ENCODE assay signal across 20 cellular contexts in genomic region chr10:26508016-26508415, GRCh38.
A peak's percentile ranks its signal among the peaks of the same experiment; 100 is the strongest.
DNase-seq lines count a peak whose midpoint lies in the region; ATAC-seq, FAIRE-seq and TF ChIP-seq lines count a peak whose summit lies in the region.
"Had no signal": no experiment of that assay in that cellular context is flagged by ENCODE, and none has a peak within 500 bp of the region (broad histone marks: within the 10 kb centered on the region; RNA-seq: fewer than 3 reads in every experiment).

No MANE protein-coding gene starts in this region.

- WGBS in small intestine, 3 donors: 76 to 94% (median 89%) methylated on average over 4 of the region's 4 CpGs
- WGBS in adrenal gland, 4 donors: 65 to 76% (median 71%) methylated on average over 4 of the region's 4 CpGs
- WGBS in upper lobe of left lung, 2 donors: 77 to 95% methylated on average over 4 of the region's 4 CpGs

- ATAC-seq in upper lobe of left lung (ENCODE audit: low FRiP score in 2 of 2): no peak
- ATAC-seq: K562, Right ventricle myocardium inferior had no signal

- H3K9me2 ChIP-seq in OCI-LY7 (ENCODE audit: insufficient read depth, low read length): no peaks in the 10 kb centered on the region

- TF ChIP-seq EP300 in upper lobe of left lung (IDR thresholded peaks at IDR 0.05): no peak

- FAIRE-seq in small intestine (lab: Jason Lieb, UNC): peak; percentile 26
- no peak for FAIRE-seq in HTR-8/SVneo (lab: Jason Lieb, UNC)
- FAIRE-seq: A204.1, K562, RCC 7860 had no signal

- H3K36me3 ChIP-seq in OCI-LY7 (ENCODE audit: insufficient read depth, low read length): peaks cover 98% of the 10 kb centered on the region
- H3K36me3 ChIP-seq in small intestine (ENCODE audit: control insufficient read depth in 2 of 2, insufficient read depth in 2 of 2, low read length in 2 of 2): no peaks in the 10 kb centered on the region
- no peaks in the 10 kb centered on the region for H3K36me3 ChIP-seq in adrenal gland (replicated peaks in 1 of 2)
- H3K36me3 ChIP-seq in upper lobe of left lung: peaks cover 0 to 7% (median 3%) of the 10 kb centered on the region in 4 donors
- H3K36me3 ChIP-seq: HAP-1 had no signal

- no peaks in the 10 kb centered on the region for H3K27me3 Mint-ChIP-seq in activated naive CD4-positive, alpha-beta T cell treated with anti-CD3 and anti-CD28 coated beads, Interleukin-2, amount 50 U/mL, for 24 hours

- CTCF ChIA-PET in OCI-LY7 (lab: Charles Lee; ENCODE audit: unreplicated experiment): no interaction called here

- no peak overlapping the region for H3K4me2 ChIP-seq in OCI-LY7 (ENCODE audit: low read length)
- H3K4me2 ChIP-seq: BLaER1 had no signal

- H3K4me1 ChIP-seq in OCI-LY7 (ENCODE audit: insufficient read depth, low read length, poor library complexity, severe bottlenecking) (no peaks in the 10 kb centered on the region), small intestine (ENCODE audit: control insufficient read depth in 2 of 2, insufficient read depth in 1 of 2, low read depth in 1 of 2, low read length in 1 of 2) (no peaks in the 10 kb centered on the region), adrenal gland (replicated peaks in 1 of 2) (no peaks in the 10 kb centered on the region), upper lobe of left lung (no peaks in the 10 kb centered on the region)
- H3K4me1 ChIP-seq: BLaER1, HAP-1 had no signal

- H3K27ac Mint-ChIP-seq in activated naive CD4-positive, alpha-beta T cell treated with anti-CD3 and anti-CD28 coated beads, Interleukin-2, amount 50 U/mL, for 24 hours: peak overlapping the region; percentile 13

- BruUV-seq in OCI-LY7 (replicated peaks; lab: Mats Ljungman, UMichigan): TSS peak; percentile 29

- no peak overlapping the region for H3K4me3 Mint-ChIP-seq in activated naive CD4-positive, alpha-beta T cell treated with anti-CD3 and anti-CD28 coated beads, Interleukin-2, amount 50 U/mL, for 24 hours

- intact Hi-C loops in OCI-LY7 (cut with micrococcal nuclease; ENCODE audit: unreplicated experiment) (no loop called here), adrenal gland (cut with DNase I) (no loop called here)

- no peak for DNase-seq in activated naive CD4-positive, alpha-beta T cell treated with anti-CD3 and anti-CD28 coated beads, Interleukin-2, amount 50 U/mL, for 16 hours
- no peak for DNase-seq in OCI-LY7 (ENCODE audit: low spot score)
- DNase-seq in fibroblast of mammary gland (ENCODE audit: low read depth): peak; percentile 71
- DNase-seq in small intestine: no peak
- DNase-seq in adrenal gland: no peak
- no peak for DNase-seq in upper lobe of left lung
- no peak for DNase-seq in HTR-8/SVneo (ENCODE audit: insufficient read length, low spot score)
- DNase-seq: DND-41; NCI-H1105 treated with DMSO at 0.1 percent for 48 hours; NCI-H1694; NCI-H2081 treated with DMSO at 0.1 percent for 48 hours; NCI-H748 treated with DMSO at 0.1 percent for 48 hours; NK-92 treated with Interleukin-12 subunit alpha and Interleukin-12 subunit beta, amount 100 ng/mL, for 24 hours had no signal

- H4K20me1 ChIP-seq in OCI-LY7 (ENCODE audit: insufficient read depth, low read length): no peaks in the 10 kb centered on the region

- TF ChIP-seq CTCF in OCI-LY7 (conservative IDR thresholded peaks at IDR 0.05; ENCODE audit: low read length) (no peak), fibroblast of mammary gland (conservative IDR thresholded peaks at IDR 0.05; ENCODE audit: control insufficient read depth, insufficient read depth, low read depth, low read length) (no peak), adrenal gland (IDR thresholded peaks at IDR 0.05) (no peak), upper lobe of left lung (IDR thresholded peaks at IDR 0.05) (no peak)

- TF ChIP-seq POLR2A in adrenal gland (IDR thresholded peaks at IDR 0.05) (no peak), upper lobe of left lung (IDR thresholded peaks at IDR 0.05) (no peak)

- H2AFZ ChIP-seq in OCI-LY7 (ENCODE audit: low read length): no peak overlapping the region

- POLR2A ChIA-PET in OCI-LY7 (lab: Charles Lee): interaction anchor here (0.7 to 1.1 kb wide), 4 partner anchors 8 to 99 kb away, joined by 3 to 5 read pairs (median 4); no protein-coding TSS in a partner anchor

- H3K9me3 ChIP-seq in OCI-LY7 (ENCODE audit: low read length) (no peaks in the 10 kb centered on the region), small intestine (ENCODE audit: control insufficient read depth, low read depth) (no peaks in the 10 kb centered on the region), adrenal gland (replicated peaks in 1 of 3) (no peaks in the 10 kb centered on the region), upper lobe of left lung (no peaks in the 10 kb centered on the region)
- H3K9me3 ChIP-seq: HAP-1 had no signal

- no peaks in the 10 kb centered on the region for H3K79me2 ChIP-seq in OCI-LY7 (ENCODE audit: insufficient read depth, low read depth, low read length)

- H3K36me3 Mint-ChIP-seq in activated naive CD4-positive, alpha-beta T cell treated with anti-CD3 and anti-CD28 coated beads, Interleukin-2, amount 50 U/mL, for 24 hours: peaks cover 50% of the 10 kb centered on the region

- no peaks in the 10 kb centered on the region for H3K9me3 Mint-ChIP-seq in activated naive CD4-positive, alpha-beta T cell treated with anti-CD3 and anti-CD28 coated beads, Interleukin-2, amount 50 U/mL, for 24 hours

- no peaks in the 10 kb centered on the region for H3K27me3 ChIP-seq in small intestine (ENCODE audit: control insufficient read depth in 2 of 2, insufficient read depth in 2 of 2, low read length in 2 of 2)
- H3K27me3 ChIP-seq in adrenal gland: no peaks in the 10 kb centered on the region
- no peaks in the 10 kb centered on the region for H3K27me3 ChIP-seq in upper lobe of left lung
- H3K27me3 ChIP-seq: BLaER1 had no signal

- H3K4me3 ChIP-seq in OCI-LY7 (ENCODE audit: low read depth, low read length, poor library complexity, severe bottlenecking) (no peak overlapping the region), fibroblast of mammary gland (ENCODE audit: control insufficient read depth, low read depth, low read length) (no peak overlapping the region), small intestine (ENCODE audit: low read depth in 1 of 2, low read length in 2 of 2) (no peak overlapping the region), adrenal gland (no peak overlapping the region), upper lobe of left lung (no peak overlapping the region)
- H3K4me3 ChIP-seq: BLaER1, HAP-1, K562 had no signal

- H3K27ac ChIP-seq in OCI-LY7 (ENCODE audit: low read depth, low read length, poor library complexity, severe bottlenecking) (no peak overlapping the region), small intestine (ENCODE audit: low read depth in 1 of 2, low read length in 1 of 2) (no peak overlapping the region), adrenal gland (no peak overlapping the region), upper lobe of left lung (no peak overlapping the region)
- H3K27ac ChIP-seq: BLaER1 had no signal

- H3K4me1 Mint-ChIP-seq in activated naive CD4-positive, alpha-beta T cell treated with anti-CD3 and anti-CD28 coated beads, Interleukin-2, amount 50 U/mL, for 24 hours: peaks cover 43% of the 10 kb centered on the region
